8 cellular contexts compared by ENCODE assay signal in the genomic region with DNA sequence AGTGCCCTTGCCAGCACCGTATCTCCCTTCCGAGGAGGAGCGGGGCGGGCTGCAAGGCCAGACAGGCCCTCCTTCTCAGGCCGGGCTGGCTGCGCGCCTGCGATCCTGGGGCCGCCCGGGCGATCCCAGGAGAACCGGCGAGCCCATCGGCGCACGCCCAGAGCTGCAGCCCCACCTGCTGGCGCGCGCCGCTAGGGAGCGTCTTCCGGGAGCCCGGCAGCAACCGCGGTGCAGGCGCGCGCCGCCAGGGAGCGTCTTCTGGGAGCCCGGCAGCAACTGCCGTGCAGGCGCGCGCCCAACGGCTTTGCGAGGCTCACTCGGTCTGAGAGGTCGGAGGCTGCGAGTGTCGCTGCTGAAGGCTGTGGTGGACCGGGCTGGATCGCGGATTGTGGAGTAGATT.
DNase-seq lines count a peak whose midpoint lies in the region; ATAC-seq and TF ChIP-seq lines count a peak whose summit lies in the region.
"Not testable (repeated sequence)": the region's sequence is repeated elsewhere in the genome, so short reads cannot be mapped to it uniquely, and the experiment has no call there.

No MANE protein-coding gene starts in this region.

- not testable (repeated sequence) for BruUV-seq in OCI-LY7 (replicated peaks; lab: Mats Ljungman, UMichigan)

- H3K9me2 ChIP-seq in OCI-LY7 (ENCODE audit: insufficient read depth, low read length), result not testable (repeated sequence)

- H3K27ac ChIP-seq in OCI-LY7 (ENCODE audit: low read depth, low read length, poor library complexity, severe bottlenecking), result not testable (repeated sequence)

- not testable (repeated sequence) for DNase-seq in AG04449 (ENCODE audit: low read depth, low spot score); OCI-LY7 (ENCODE audit: low spot score)
- DNase-seq in activated T-cell treated with anti-CD3 and anti-CD28 coated beads for 24 hours (ENCODE audit: low read depth) (peak; percentile 77), mucosa of gallbladder (ENCODE audit: low spot score) (peak; percentile 91)
- peak; percentile 41 for DNase-seq in effector CD4-positive, alpha-beta T cell
- DNase-seq in stimulated activated CD4-positive, alpha-beta T cell treated with anti-CD3 and anti-CD28 coated beads, TNF-alpha, amount 100 ng/mL, for 4 hours (ENCODE audit: low read depth in 3 of 3), result peak; percentile 50 to 67 (median 57)

- CTCF ChIA-PET in AG04449 (lab: Yijun Ruan, JAX); OCI-LY7 (lab: Charles Lee; ENCODE audit: unreplicated experiment): not testable (repeated sequence)

- ATAC-seq in GM19043 (IDR thresholded peaks at IDR 0.05; ENCODE audit: low read depth, unreplicated experiment) (peak; percentile 100), HG02852 (IDR thresholded peaks at IDR 0.05; ENCODE audit: unreplicated experiment) (peak; percentile 100)

- not testable (repeated sequence) for H4K20me1 ChIP-seq in OCI-LY7 (ENCODE audit: insufficient read depth, low read length)

- H3K4me3 ChIP-seq in AG04449 (ENCODE audit: low read depth, low read length), result not testable (repeated sequence)
- H3K4me3 ChIP-seq in OCI-LY7 (ENCODE audit: low read depth, low read length, poor library complexity, severe bottlenecking), result peak overlapping the region; percentile 34

- H3K79me2 ChIP-seq in OCI-LY7 (ENCODE audit: insufficient read depth, low read depth, low read length), result not testable (repeated sequence)

- H3K4me1 ChIP-seq in OCI-LY7 (ENCODE audit: insufficient read depth, low read length, poor library complexity, severe bottlenecking), result not testable (repeated sequence)

- not testable (repeated sequence) for H2AFZ ChIP-seq in OCI-LY7 (ENCODE audit: low read length)

- H3K4me2 ChIP-seq in OCI-LY7 (ENCODE audit: low read length), result not testable (repeated sequence)

- intact Hi-C loops in OCI-LY7 (cut with micrococcal nuclease; ENCODE audit: unreplicated experiment), result not testable (repeated sequence)

- H3K9me3 ChIP-seq in OCI-LY7 (ENCODE audit: low read length), result not testable (repeated sequence)

- peak; percentile 29 for TF ChIP-seq CTCF in AG04449 (IDR thresholded peaks at IDR 0.05; ENCODE audit: insufficient read depth, low read length, missing control alignments)
- 0 out of 2 replicates have a peak, but pooled peaks have one; percentile 21 for TF ChIP-seq CTCF in OCI-LY7 (conservative IDR thresholded peaks at IDR 0.05; ENCODE audit: low read length)

- POLR2A ChIA-PET in AG04449 (lab: Yijun Ruan, JAX); OCI-LY7 (lab: Charles Lee): not testable (repeated sequence)

- not testable (repeated sequence) for H3K36me3 ChIP-seq in OCI-LY7 (ENCODE audit: insufficient read depth, low read length)
